ENCODE assay signal across 14 cellular contexts in genomic region chr18:8807502-8807833, GRCh38.
"Had no signal": no experiment of that assay in that cellular context is flagged by ENCODE, and none has a peak within 500 bp of the region (broad histone marks: within the 10 kb centered on the region; RNA-seq: fewer than 3 reads in every experiment).

No MANE protein-coding gene starts in this region.

- H3K9me3 ChIP-seq: gastrocnemius medialis, left lung had no signal

- H3K4me3 Mint-ChIP-seq: stimulated activated naive CD8-positive, alpha-beta T cell treated with anti-CD3 and anti-CD28 coated beads, Interleukin-15, Interleukin-2, amounts not matched to agents 100 ng/mL and 50 ng/mL, for 24 hours; type B pancreatic cell had no signal

- H3K4me3 ChIP-seq: coronary artery, gastrocnemius medialis, left lung had no signal

- H3K27ac Mint-ChIP-seq: stimulated activated naive CD8-positive, alpha-beta T cell treated with anti-CD3 and anti-CD28 coated beads, Interleukin-15, Interleukin-2, amounts not matched to agents 100 ng/mL and 50 ng/mL, for 24 hours; type B pancreatic cell had no signal

- H3K27me3 ChIP-seq: brain microvascular endothelial cell, gastrocnemius medialis, left lung had no signal

- H3K36me3 ChIP-seq: gastrocnemius medialis, left lung had no signal

- H3K4me1 ChIP-seq: gastrocnemius medialis, left lung had no signal

- ATAC-seq: gastrocnemius medialis, left lung had no signal

- H3K9me3 Mint-ChIP-seq: stimulated activated naive CD8-positive, alpha-beta T cell treated with anti-CD3 and anti-CD28 coated beads, Interleukin-15, Interleukin-2, amounts not matched to agents 100 ng/mL and 50 ng/mL, for 24 hours; type B pancreatic cell had no signal

- DNase-seq: activated CD4-positive, alpha-beta T cell treated with anti-CD3 and anti-CD28 coated beads for 1 hour; activated gamma-delta T cell; aorta; brain microvascular endothelial cell; gastrocnemius medialis; midbrain; stimulated activated CD4-positive, alpha-beta T cell treated with anti-CD3 and anti-CD28 coated beads, Interleukin-12 subunit alpha, Interleukin-12 subunit beta, amount 100 ng/mL, for 4 hours; stimulated activated CD4-positive, alpha-beta T cell treated with anti-CD3 and anti-CD28 coated beads, Interleukin-1b, Interleukin-23, amount 100 ng/mL, for 48 hours; stimulated activated CD8-positive, alpha-beta memory T cell treated with anti-CD3 and anti-CD28 coated beads, Interleukin-4, amount 100 ng/mL, for 48 hours; T-helper 2 cell had no signal
